In genomic region chr6:91566467-91566866, GRCh38 we compare ENCODE assay signal across 1 cellular context.
TF ChIP-seq lines count a peak whose summit lies in the region.

No MANE protein-coding gene starts in this region.

TF ChIP-seq in IMR-90, 13 proteins besides CTCF, POLR2A, EP300 and RAD21 (continued from another document):
- TF ChIP-seq CEBPB (IDR thresholded peaks at IDR 0.05; ENCODE audit: low read depth, low read length) (no peak), USF2 (IDR thresholded peaks at IDR 0.05; ENCODE audit: low read depth, low read length) (no peak), MAFK (IDR thresholded peaks at IDR 0.05; ENCODE audit: low read depth, low read length) (no peak)
